In the genomic region with DNA sequence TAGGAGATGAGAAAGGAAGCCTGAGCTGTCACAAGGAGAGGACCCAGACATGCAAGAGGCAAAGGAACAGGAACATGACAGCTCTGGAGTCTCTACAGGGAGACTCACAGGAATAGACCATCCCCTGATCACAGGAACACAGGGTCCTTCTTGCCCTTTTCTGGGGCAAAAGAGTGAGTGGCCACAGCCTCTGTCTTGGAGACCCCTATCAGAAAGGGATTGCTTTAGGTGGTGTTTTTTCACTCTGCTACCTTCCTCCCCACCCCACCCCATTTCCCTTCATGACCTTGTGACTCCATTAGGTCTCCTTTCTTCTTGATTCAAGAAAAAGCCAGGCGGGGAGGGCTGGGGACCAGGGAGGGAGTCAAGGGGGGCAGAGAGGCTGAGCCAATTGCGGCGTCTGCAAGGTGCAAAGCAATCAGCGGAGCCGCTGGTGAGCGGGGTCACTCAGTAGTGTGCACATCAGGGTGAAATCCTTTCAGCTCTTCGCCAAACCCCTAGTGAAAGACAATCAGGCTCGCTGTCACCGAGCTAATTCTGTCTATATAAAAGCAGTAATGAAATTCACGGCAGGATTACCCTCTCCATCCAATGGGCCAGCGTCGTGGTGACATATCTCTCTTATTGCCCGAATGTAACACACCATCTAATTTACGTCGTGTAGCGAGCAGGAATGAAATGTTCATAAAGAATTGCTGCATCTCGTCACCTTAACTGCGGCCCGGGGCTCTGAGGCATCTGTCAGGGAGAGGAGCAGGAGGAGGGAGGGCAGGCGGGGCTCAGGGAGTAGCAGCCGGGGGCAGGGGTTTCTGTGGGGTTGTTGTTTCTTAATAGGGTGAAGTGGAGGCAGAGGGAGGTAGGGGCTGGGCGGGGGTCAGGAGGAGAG, we compare ENCODE assay signal across 28 cellular contexts.
"Had no signal": no experiment of that assay in that cellular context is flagged by ENCODE, and none has a peak within 500 bp of the region (broad histone marks: within the 10 kb centered on the region; RNA-seq: fewer than 3 reads in every experiment).

No MANE protein-coding gene starts in this region.

- H3K4me3 Mint-ChIP-seq: activated CD4-positive, alpha-beta memory T cell treated with anti-CD3 and anti-CD28 coated beads, Interleukin-2, amount 10 ng/mL, durations not matched to agents 7 days and 5 days; activated CD4-positive, alpha-beta T cell treated with anti-CD3 and anti-CD28 coated beads, Interleukin-2, amount 10 ng/mL, durations not matched to agents 24 days and 14 days; activated naive CD4-positive, alpha-beta T cell treated with anti-CD3 and anti-CD28 coated beads, Interleukin-2, amount 10 ng/mL, durations not matched to agents 7 days and 5 days; activated naive CD8-positive, alpha-beta T cell treated with anti-CD3 and anti-CD28 coated beads, Interleukin-2, amount 10 ng/mL, durations not matched to agents 7 days and 5 days; activated T-cell treated with anti-CD3 and anti-CD28 coated beads, Interleukin-2, amount 50 U/mL, for 24 hours; dendritic cell treated with granulocyte-macrophage colony-stimulating factor and Interleukin-4, amounts not matched to agents 40 ng/mL and 50 ng/mL, for 4 days; endodermal cell; naive thymus-derived CD8-positive, alpha-beta T cell had no signal

- H3K4me1 ChIP-seq: ascending aorta, esophagus muscularis mucosa, foreskin keratinocyte, heart right ventricle, left lung, lower lobe of right lung, right lobe of liver, testis, transverse colon had no signal

- H3K27ac ChIP-seq: ascending aorta, brain microvascular endothelial cell, esophagus muscularis mucosa, foreskin keratinocyte, heart right ventricle, left lung, lower lobe of right lung, right lobe of liver, testis, transverse colon, VCaP had no signal

- DNase-seq: activated CD4-positive, alpha-beta memory T cell treated with anti-CD3 and anti-CD28 coated beads, Interleukin-2, amount 10 ng/mL, durations not matched to agents 7 days and 5 days; activated CD4-positive, alpha-beta T cell treated with anti-CD3 and anti-CD28 coated beads, Interleukin-2, amount 10 ng/mL, durations not matched to agents 24 days and 14 days; activated CD4-positive, CD25-positive, alpha-beta regulatory T cell treated with anti-CD3 and anti-CD28 coated beads, Interleukin-2, amount 50 U/mL, for 72 hours; activated CD8-positive, alpha-beta memory T cell treated with anti-CD3 and anti-CD28 coated beads, Interleukin-2, amount 50 U/mL, for 48 hours; activated gamma-delta T cell; activated naive CD4-positive, alpha-beta T cell treated with anti-CD3 and anti-CD28 coated beads, Interleukin-2, amount 10 ng/mL, durations not matched to agents 7 days and 5 days; activated naive CD8-positive, alpha-beta T cell treated with anti-CD3 and anti-CD28 coated beads, Interleukin-2, amount 10 ng/mL, durations not matched to agents 7 days and 5 days; activated T-cell treated with anti-CD3 and anti-CD28 coated beads, Interleukin-2, amount 50 U/mL, for 24 hours; brain microvascular endothelial cell; foreskin keratinocyte; heart right ventricle; kidney glomerular epithelial cell; left lung; lower lobe of right lung; mesenchymal stem cell; naive thymus-derived CD8-positive, alpha-beta T cell; right lobe of liver; stimulated activated CD4-positive, alpha-beta T cell treated with anti-CD3 and anti-CD28 coated beads, Interleukin-2, amount 100 ng/mL, for 48 hours; stimulated activated naive CD8-positive, alpha-beta T cell treated with anti-CD3 and anti-CD28 coated beads, Interleukin-15, Interleukin-2, amounts not matched to agents 100 U/mL and 50 U/mL, for 24 hours; T-helper 9 cell; testis; transverse colon had no signal

- H3K36me3 Mint-ChIP-seq: activated naive CD4-positive, alpha-beta T cell treated with anti-CD3 and anti-CD28 coated beads, Interleukin-2, amount 10 ng/mL, durations not matched to agents 7 days and 5 days; activated naive CD8-positive, alpha-beta T cell treated with anti-CD3 and anti-CD28 coated beads, Interleukin-2, amount 10 ng/mL, durations not matched to agents 7 days and 5 days; naive thymus-derived CD8-positive, alpha-beta T cell had no signal

- H3K36me3 ChIP-seq: ascending aorta, brain microvascular endothelial cell, esophagus muscularis mucosa, heart right ventricle, left lung, lower lobe of right lung, right lobe of liver, transverse colon had no signal

- H3K9me3 Mint-ChIP-seq: activated CD4-positive, alpha-beta memory T cell treated with anti-CD3 and anti-CD28 coated beads, Interleukin-2, amount 10 ng/mL, durations not matched to agents 7 days and 5 days; activated CD4-positive, alpha-beta T cell treated with anti-CD3 and anti-CD28 coated beads, Interleukin-2, amount 10 ng/mL, durations not matched to agents 24 days and 14 days; activated naive CD4-positive, alpha-beta T cell treated with anti-CD3 and anti-CD28 coated beads, Interleukin-2, amount 10 ng/mL, durations not matched to agents 7 days and 5 days; activated naive CD8-positive, alpha-beta T cell treated with anti-CD3 and anti-CD28 coated beads, Interleukin-2, amount 10 ng/mL, durations not matched to agents 7 days and 5 days; activated T-cell treated with anti-CD3 and anti-CD28 coated beads, Interleukin-2, amount 50 U/mL, for 24 hours; dendritic cell treated with granulocyte-macrophage colony-stimulating factor and Interleukin-4, amounts not matched to agents 40 ng/mL and 50 ng/mL, for 4 days had no signal

- H3K4me3 ChIP-seq: ascending aorta, esophagus muscularis mucosa, heart right ventricle, left lung, lower lobe of right lung, right lobe of liver, testis, transverse colon had no signal

- H3K27ac Mint-ChIP-seq: activated CD4-positive, alpha-beta memory T cell treated with anti-CD3 and anti-CD28 coated beads, Interleukin-2, amount 10 ng/mL, durations not matched to agents 7 days and 5 days; activated CD4-positive, alpha-beta T cell treated with anti-CD3 and anti-CD28 coated beads, Interleukin-2, amount 10 ng/mL, durations not matched to agents 24 days and 14 days; activated naive CD4-positive, alpha-beta T cell treated with anti-CD3 and anti-CD28 coated beads, Interleukin-2, amount 10 ng/mL, durations not matched to agents 7 days and 5 days; activated naive CD8-positive, alpha-beta T cell treated with anti-CD3 and anti-CD28 coated beads, Interleukin-2, amount 10 ng/mL, durations not matched to agents 7 days and 5 days; activated T-cell treated with anti-CD3 and anti-CD28 coated beads, Interleukin-2, amount 50 U/mL, for 24 hours; dendritic cell treated with granulocyte-macrophage colony-stimulating factor and Interleukin-4, amounts not matched to agents 40 ng/mL and 50 ng/mL, for 4 days; endodermal cell had no signal

- H3K27me3 ChIP-seq: ascending aorta, right lobe of liver, testis had no signal

- FAIRE-seq: TTC549 had no signal

- ATAC-seq: foreskin keratinocyte; heart right ventricle; left lung; lower lobe of right lung; naive thymus-derived CD8-positive, alpha-beta T cell; right lobe of liver; stimulated activated naive CD8-positive, alpha-beta T cell treated with anti-CD3 and anti-CD28 coated beads, Interleukin-15, Interleukin-2, amounts not matched to agents 100 U/mL and 50 U/mL, for 24 hours had no signal

- H3K9me3 ChIP-seq: ascending aorta, esophagus muscularis mucosa, heart right ventricle, left lung, lower lobe of right lung, right lobe of liver, testis, transverse colon had no signal

- H3K4me1 Mint-ChIP-seq: activated CD4-positive, alpha-beta memory T cell treated with anti-CD3 and anti-CD28 coated beads, Interleukin-2, amount 10 ng/mL, durations not matched to agents 7 days and 5 days; activated CD4-positive, alpha-beta T cell treated with anti-CD3 and anti-CD28 coated beads, Interleukin-2, amount 10 ng/mL, durations not matched to agents 24 days and 14 days; activated naive CD4-positive, alpha-beta T cell treated with anti-CD3 and anti-CD28 coated beads, Interleukin-2, amount 10 ng/mL, durations not matched to agents 7 days and 5 days; activated naive CD8-positive, alpha-beta T cell treated with anti-CD3 and anti-CD28 coated beads, Interleukin-2, amount 10 ng/mL, durations not matched to agents 7 days and 5 days; naive thymus-derived CD8-positive, alpha-beta T cell had no signal
